In the genomic region with DNA sequence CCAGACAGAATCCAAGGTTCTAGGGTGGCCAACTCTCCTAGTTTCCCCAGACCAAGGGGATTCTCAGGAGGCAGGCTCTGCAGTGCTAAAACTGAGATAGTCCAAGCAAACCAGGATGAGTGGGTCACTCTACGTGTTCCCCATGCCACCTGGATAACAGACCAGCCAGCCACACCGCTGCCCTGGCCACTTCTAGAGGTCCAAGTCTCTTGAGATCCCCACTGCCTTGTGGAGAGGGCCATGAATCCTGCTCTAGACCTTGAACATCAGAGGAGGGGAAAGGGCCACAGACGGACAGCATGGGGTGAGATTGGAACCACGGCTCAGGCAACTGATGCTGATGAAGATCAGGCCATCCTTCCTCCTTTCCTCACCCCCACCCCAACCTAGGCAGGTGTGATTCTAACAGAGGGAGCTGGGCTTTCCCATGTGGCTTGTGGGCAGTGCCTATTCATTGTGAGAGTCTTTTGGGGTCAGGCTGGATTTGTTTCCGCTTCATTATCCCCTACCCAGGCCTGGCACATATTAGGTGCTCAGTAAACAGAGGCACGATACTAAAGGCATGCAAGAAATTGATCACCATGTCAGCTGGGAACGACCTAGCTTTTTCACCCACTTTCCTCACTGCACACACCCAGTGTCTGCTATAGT, we compare ENCODE assay signal across 1 cellular context.
TF ChIP-seq lines count a peak whose summit lies in the region.

No MANE protein-coding gene starts in this region.

TF ChIP-seq in GM12878, 131 proteins besides CTCF, POLR2A, EP300 and RAD21 (continues in another document):
- TF ChIP-seq TCF3 (IDR thresholded peaks at IDR 0.05; ENCODE audit: borderline replicate concordance, insufficient read depth, low read depth, low read length) = peak; percentile 99
- TF ChIP-seq, protein P1, sequence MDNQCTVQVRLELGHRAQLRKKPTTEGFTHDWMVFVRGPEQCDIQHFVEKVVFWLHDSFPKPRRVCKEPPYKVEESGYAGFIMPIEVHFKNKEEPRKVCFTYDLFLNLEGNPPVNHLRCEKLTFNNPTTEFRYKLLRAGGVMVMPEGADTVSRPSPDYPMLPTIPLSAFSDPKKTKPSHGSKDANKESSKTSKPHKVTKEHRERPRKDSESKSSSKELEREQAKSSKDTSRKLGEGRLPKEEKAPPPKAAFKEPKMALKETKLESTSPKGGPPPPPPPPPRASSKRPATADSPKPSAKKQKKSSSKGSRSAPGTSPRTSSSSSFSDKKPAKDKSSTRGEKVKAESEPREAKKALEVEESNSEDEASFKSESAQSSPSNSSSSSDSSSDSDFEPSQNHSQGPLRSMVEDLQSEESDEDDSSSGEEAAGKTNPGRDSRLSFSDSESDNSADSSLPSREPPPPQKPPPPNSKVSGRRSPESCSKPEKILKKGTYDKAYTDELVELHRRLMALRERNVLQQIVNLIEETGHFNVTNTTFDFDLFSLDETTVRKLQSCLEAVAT (IDR thresholded peaks at IDR 0.05) = peak; percentile 90
- TF ChIP-seq HCFC1 (IDR thresholded peaks at IDR 0.05; ENCODE audit: low read length) = no peak
- TF ChIP-seq, protein P2, sequence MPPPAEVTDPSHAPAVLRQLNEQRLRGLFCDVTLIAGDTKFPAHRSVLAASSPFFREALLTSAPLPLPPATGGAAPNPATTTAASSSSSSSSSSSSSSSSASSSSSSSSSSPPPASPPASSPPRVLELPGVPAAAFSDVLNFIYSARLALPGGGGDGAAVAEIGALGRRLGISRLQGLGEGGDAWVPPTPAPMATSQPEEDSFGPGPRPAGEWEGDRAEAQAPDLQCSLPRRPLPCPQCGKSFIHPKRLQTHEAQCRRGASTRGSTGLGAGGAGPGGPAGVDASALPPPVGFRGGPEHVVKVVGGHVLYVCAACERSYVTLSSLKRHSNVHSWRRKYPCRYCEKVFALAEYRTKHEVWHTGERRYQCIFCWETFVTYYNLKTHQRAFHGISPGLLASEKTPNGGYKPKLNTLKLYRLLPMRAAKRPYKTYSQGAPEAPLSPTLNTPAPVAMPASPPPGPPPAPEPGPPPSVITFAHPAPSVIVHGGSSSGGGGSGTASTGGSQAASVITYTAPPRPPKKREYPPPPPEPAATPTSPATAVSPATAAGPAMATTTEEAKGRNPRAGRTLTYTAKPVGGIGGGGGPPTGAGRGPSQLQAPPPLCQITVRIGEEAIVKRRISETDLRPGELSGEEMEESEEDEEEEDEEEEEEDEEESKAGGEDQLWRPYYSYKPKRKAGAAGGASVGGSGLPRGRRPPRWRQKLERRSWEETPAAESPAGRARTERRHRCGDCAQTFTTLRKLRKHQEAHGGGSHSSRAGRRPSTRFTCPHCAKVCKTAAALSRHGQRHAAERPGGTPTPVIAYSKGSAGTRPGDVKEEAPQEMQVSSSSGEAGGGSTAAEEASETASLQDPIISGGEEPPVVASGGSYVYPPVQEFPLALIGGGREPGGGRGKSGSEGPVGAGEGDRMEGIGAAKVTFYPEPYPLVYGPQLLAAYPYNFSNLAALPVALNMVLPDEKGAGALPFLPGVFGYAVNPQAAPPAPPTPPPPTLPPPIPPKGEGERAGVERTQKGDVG (CRISPR knock-in tag; IDR thresholded peaks at IDR 0.05) = no peak
- peak; percentile 99 for TF ChIP-seq TCF12 (IDR thresholded peaks at IDR 0.05; ENCODE audit: low read depth, low read length)
- peak; percentile 94 for TF ChIP-seq JUNB (IDR thresholded peaks at IDR 0.05)
- peak; percentile 90 for TF ChIP-seq NR2F1 (conservative IDR thresholded peaks at IDR 0.05)
- TF ChIP-seq SMAD5 (IDR thresholded peaks at IDR 0.05; ENCODE audit: low read depth) = no peak
- TF ChIP-seq SP1 (IDR thresholded peaks at IDR 0.05; ENCODE audit: low read depth, low read length) = peak; percentile 53
- no peak for TF ChIP-seq ZNF622 (IDR thresholded peaks at IDR 0.05)
- TF ChIP-seq, protein P3, sequence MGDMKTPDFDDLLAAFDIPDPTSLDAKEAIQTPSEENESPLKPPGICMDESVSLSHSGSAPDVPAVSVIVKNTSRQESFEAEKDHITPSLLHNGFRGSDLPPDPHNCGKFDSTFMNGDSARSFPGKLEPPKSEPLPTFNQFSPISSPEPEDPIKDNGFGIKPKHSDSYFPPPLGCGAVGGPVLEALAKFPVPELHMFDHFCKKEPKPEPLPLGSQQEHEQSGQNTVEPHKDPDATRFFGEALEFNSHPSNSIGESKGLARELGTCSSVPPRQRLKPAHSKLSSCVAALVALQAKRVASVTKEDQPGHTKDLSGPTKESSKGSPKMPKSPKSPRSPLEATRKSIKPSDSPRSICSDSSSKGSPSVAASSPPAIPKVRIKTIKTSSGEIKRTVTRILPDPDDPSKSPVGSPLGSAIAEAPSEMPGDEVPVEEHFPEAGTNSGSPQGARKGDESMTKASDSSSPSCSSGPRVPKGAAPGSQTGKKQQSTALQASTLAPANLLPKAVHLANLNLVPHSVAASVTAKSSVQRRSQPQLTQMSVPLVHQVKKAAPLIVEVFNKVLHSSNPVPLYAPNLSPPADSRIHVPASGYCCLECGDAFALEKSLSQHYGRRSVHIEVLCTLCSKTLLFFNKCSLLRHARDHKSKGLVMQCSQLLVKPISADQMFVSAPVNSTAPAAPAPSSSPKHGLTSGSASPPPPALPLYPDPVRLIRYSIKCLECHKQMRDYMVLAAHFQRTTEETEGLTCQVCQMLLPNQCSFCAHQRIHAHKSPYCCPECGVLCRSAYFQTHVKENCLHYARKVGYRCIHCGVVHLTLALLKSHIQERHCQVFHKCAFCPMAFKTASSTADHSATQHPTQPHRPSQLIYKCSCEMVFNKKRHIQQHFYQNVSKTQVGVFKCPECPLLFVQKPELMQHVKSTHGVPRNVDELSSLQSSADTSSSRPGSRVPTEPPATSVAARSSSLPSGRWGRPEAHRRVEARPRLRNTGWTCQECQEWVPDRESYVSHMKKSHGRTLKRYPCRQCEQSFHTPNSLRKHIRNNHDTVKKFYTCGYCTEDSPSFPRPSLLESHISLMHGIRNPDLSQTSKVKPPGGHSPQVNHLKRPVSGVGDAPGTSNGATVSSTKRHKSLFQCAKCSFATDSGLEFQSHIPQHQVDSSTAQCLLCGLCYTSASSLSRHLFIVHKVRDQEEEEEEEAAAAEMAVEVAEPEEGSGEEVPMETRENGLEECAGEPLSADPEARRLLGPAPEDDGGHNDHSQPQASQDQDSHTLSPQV (IDR thresholded peaks at IDR 0.05) = no peak
- peak; percentile 80; the same call in 1 of the 2 replicates for TF ChIP-seq CREM (IDR thresholded peaks at IDR 0.05; ENCODE audit: low read depth)
- TF ChIP-seq, protein P4, sequence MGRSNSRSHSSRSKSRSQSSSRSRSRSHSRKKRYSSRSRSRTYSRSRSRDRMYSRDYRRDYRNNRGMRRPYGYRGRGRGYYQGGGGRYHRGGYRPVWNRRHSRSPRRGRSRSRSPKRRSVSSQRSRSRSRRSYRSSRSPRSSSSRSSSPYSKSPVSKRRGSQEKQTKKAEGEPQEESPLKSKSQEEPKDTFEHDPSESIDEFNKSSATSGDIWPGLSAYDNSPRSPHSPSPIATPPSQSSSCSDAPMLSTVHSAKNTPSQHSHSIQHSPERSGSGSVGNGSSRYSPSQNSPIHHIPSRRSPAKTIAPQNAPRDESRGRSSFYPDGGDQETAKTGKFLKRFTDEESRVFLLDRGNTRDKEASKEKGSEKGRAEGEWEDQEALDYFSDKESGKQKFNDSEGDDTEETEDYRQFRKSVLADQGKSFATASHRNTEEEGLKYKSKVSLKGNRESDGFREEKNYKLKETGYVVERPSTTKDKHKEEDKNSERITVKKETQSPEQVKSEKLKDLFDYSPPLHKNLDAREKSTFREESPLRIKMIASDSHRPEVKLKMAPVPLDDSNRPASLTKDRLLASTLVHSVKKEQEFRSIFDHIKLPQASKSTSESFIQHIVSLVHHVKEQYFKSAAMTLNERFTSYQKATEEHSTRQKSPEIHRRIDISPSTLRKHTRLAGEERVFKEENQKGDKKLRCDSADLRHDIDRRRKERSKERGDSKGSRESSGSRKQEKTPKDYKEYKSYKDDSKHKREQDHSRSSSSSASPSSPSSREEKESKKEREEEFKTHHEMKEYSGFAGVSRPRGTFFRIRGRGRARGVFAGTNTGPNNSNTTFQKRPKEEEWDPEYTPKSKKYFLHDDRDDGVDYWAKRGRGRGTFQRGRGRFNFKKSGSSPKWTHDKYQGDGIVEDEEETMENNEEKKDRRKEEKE (IDR thresholded peaks at IDR 0.05) = no peak
- no peak for TF ChIP-seq CEBPB (IDR thresholded peaks at IDR 0.05; ENCODE audit: borderline replicate concordance in 1 of 2, low read depth in 2 of 2, low read length in 2 of 2)
- TF ChIP-seq, protein P5, sequence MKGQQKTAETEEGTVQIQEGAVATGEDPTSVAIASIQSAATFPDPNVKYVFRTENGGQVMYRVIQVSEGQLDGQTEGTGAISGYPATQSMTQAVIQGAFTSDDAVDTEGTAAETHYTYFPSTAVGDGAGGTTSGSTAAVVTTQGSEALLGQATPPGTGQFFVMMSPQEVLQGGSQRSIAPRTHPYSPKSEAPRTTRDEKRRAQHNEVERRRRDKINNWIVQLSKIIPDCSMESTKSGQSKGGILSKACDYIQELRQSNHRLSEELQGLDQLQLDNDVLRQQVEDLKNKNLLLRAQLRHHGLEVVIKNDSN (IDR thresholded peaks at IDR 0.05; ENCODE audit: borderline replicate concordance, extremely low read length, insufficient read depth, low read depth, low read length) = no peak
- no peak for TF ChIP-seq SUPT20H (IDR thresholded peaks at IDR 0.05; ENCODE audit: borderline replicate concordance, control insufficient read depth, low read depth, low read length)
- TF ChIP-seq DPF2 (IDR thresholded peaks at IDR 0.05) = peak; percentile 98
- TF ChIP-seq, protein P6, sequence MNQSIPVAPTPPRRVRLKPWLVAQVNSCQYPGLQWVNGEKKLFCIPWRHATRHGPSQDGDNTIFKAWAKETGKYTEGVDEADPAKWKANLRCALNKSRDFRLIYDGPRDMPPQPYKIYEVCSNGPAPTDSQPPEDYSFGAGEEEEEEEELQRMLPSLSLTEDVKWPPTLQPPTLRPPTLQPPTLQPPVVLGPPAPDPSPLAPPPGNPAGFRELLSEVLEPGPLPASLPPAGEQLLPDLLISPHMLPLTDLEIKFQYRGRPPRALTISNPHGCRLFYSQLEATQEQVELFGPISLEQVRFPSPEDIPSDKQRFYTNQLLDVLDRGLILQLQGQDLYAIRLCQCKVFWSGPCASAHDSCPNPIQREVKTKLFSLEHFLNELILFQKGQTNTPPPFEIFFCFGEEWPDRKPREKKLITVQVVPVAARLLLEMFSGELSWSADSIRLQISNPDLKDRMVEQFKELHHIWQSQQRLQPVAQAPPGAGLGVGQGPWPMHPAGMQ (IDR thresholded peaks at IDR 0.05; ENCODE audit: borderline replicate concordance) = no peak
- TF ChIP-seq, protein P7, sequence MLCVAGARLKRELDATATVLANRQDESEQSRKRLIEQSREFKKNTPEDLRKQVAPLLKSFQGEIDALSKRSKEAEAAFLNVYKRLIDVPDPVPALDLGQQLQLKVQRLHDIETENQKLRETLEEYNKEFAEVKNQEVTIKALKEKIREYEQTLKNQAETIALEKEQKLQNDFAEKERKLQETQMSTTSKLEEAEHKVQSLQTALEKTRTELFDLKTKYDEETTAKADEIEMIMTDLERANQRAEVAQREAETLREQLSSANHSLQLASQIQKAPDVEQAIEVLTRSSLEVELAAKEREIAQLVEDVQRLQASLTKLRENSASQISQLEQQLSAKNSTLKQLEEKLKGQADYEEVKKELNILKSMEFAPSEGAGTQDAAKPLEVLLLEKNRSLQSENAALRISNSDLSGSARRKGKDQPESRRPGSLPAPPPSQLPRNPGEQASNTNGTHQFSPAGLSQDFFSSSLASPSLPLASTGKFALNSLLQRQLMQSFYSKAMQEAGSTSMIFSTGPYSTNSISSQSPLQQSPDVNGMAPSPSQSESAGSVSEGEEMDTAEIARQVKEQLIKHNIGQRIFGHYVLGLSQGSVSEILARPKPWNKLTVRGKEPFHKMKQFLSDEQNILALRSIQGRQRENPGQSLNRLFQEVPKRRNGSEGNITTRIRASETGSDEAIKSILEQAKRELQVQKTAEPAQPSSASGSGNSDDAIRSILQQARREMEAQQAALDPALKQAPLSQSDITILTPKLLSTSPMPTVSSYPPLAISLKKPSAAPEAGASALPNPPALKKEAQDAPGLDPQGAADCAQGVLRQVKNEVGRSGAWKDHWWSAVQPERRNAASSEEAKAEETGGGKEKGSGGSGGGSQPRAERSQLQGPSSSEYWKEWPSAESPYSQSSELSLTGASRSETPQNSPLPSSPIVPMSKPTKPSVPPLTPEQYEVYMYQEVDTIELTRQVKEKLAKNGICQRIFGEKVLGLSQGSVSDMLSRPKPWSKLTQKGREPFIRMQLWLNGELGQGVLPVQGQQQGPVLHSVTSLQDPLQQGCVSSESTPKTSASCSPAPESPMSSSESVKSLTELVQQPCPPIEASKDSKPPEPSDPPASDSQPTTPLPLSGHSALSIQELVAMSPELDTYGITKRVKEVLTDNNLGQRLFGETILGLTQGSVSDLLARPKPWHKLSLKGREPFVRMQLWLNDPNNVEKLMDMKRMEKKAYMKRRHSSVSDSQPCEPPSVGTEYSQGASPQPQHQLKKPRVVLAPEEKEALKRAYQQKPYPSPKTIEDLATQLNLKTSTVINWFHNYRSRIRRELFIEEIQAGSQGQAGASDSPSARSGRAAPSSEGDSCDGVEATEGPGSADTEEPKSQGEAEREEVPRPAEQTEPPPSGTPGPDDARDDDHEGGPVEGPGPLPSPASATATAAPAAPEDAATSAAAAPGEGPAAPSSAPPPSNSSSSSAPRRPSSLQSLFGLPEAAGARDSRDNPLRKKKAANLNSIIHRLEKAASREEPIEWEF (IDR thresholded peaks at IDR 0.05; ENCODE audit: insufficient replicate concordance, low read depth, low read length) = no peak
- peak; percentile 99 for TF ChIP-seq PAX5 (IDR thresholded peaks at IDR 0.05; ENCODE audit: borderline replicate concordance, low read depth, low read length)
- TF ChIP-seq, protein P8, sequence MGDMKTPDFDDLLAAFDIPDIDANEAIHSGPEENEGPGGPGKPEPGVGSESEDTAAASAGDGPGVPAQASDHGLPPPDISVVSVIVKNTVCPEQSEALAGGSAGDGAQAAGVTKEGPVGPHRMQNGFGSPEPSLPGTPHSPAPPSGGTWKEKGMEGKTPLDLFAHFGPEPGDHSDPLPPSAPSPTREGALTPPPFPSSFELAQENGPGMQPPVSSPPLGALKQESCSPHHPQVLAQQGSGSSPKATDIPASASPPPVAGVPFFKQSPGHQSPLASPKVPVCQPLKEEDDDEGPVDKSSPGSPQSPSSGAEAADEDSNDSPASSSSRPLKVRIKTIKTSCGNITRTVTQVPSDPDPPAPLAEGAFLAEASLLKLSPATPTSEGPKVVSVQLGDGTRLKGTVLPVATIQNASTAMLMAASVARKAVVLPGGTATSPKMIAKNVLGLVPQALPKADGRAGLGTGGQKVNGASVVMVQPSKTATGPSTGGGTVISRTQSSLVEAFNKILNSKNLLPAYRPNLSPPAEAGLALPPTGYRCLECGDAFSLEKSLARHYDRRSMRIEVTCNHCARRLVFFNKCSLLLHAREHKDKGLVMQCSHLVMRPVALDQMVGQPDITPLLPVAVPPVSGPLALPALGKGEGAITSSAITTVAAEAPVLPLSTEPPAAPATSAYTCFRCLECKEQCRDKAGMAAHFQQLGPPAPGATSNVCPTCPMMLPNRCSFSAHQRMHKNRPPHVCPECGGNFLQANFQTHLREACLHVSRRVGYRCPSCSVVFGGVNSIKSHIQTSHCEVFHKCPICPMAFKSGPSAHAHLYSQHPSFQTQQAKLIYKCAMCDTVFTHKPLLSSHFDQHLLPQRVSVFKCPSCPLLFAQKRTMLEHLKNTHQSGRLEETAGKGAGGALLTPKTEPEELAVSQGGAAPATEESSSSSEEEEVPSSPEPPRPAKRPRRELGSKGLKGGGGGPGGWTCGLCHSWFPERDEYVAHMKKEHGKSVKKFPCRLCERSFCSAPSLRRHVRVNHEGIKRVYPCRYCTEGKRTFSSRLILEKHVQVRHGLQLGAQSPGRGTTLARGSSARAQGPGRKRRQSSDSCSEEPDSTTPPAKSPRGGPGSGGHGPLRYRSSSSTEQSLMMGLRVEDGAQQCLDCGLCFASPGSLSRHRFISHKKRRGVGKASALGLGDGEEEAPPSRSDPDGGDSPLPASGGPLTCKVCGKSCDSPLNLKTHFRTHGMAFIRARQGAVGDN (IDR thresholded peaks at IDR 0.05) = peak; percentile 66
- TF ChIP-seq SMARCA5 (IDR thresholded peaks at IDR 0.05) = peak; percentile 15; the same call in 1 of the 2 replicates
- no peak for TF ChIP-seq STAT1 (conservative IDR thresholded peaks at IDR 0.05)
